Comparison of ENCODE assay signal across 10 cellular contexts in the genomic region with DNA sequence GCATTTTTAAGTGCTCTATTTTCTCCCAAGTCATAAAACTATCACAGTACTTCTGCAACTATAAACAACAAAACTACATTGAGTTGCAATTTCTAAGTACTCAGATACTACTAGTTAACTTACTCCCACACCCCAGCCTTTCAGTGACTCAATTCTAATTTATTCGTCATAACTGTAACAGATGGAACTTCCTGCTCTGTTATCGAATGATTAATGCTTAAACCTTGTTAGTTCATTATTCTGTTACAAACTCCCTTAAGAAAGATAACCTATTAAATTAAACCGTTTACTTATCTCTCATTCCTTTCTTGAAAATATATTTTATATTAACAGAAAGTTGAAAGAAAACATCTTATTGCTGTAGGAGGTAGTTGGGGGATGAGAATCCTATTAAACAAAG. TPM values are rescaled to one million over a fixed set of nuclear protein-coding genes. Genes with fewer than 3 reads are reported as not detected.
DNase-seq lines count a peak whose midpoint lies in the region; ATAC-seq, FAIRE-seq and TF ChIP-seq lines count a peak whose summit lies in the region.
"Had no signal": no experiment of that assay in that cellular context is flagged by ENCODE, and none has a peak within 500 bp of the region (broad histone marks: within the 10 kb centered on the region; RNA-seq: fewer than 3 reads in every experiment).

No MANE protein-coding gene starts in this region.

- H3K9me1 ChIP-seq in K562 (ENCODE audit: control insufficient read depth, insufficient read depth, low read length) = no peaks in the 10 kb centered on the region

- no peak overlapping the region for H3K4ac ChIP-seq in trophoblast cell (ENCODE audit: low read depth, low read length)

- peak overlapping the region; percentile 61 for H2AFZ ChIP-seq in K562 (ENCODE audit: low read depth, low read length)
- H2AFZ ChIP-seq in trophoblast cell (ENCODE audit: insufficient read depth, low read length, poor library complexity) = no peak overlapping the region

- peak; percentile 82 to 85 for ATAC-seq in A549
- ATAC-seq in GM19035 (IDR thresholded peaks at IDR 0.05; ENCODE audit: unreplicated experiment) = peak; percentile 95
- ATAC-seq in HG03095 (IDR thresholded peaks at IDR 0.05; ENCODE audit: unreplicated experiment) = peak; percentile 89
- ATAC-seq in K562 = peak; percentile 54; the same call in 2 of the 3 replicates
- ATAC-seq in upper lobe of right lung = no peak

- no peak overlapping the region for H4K8ac ChIP-seq in trophoblast cell (ENCODE audit: low read depth, low read length)

- H2AK5ac ChIP-seq in trophoblast cell (ENCODE audit: low read length) = no peak overlapping the region

- H3K4me1 ChIP-seq in A549 (peaks cover 14% of the 10 kb centered on the region), K562 (replicated peaks in 1 of 2; ENCODE audit: control insufficient read depth in 2 of 2, insufficient read depth in 2 of 2, low read length in 2 of 2) (no peaks in the 10 kb centered on the region; a peak in 1 of 5 replicates), upper lobe of right lung (no peaks in the 10 kb centered on the region), trophoblast cell (ENCODE audit: control insufficient read depth in 1 of 2, insufficient read depth in 2 of 2, low read length in 2 of 2) (no peaks in the 10 kb centered on the region)

- TF ChIP-seq CTCF in A549 (IDR thresholded peaks at IDR 0.05) (no peak), K562 (IDR thresholded peaks at IDR 0.05 in 2 of 3, conservative IDR thresholded peaks at IDR 0.05 in 1 of 3; ENCODE audit: insufficient read depth in 2 of 3, low read depth in 1 of 3, low read length in 3 of 3) (no peak), upper lobe of right lung (IDR thresholded peaks at IDR 0.05) (no peak)

- FAIRE-seq in A549 (lab: Jason Lieb, UNC) (no peak), K562 (lab: Jason Lieb, UNC) (peak; percentile 71)

- BruUV-seq in K562 (replicated peaks; lab: Mats Ljungman, UMichigan) = no TSS peak

- H3K27ac ChIP-seq in A549 = peak overlapping the region; percentile 61 to 73
- H3K27ac ChIP-seq in K562 (ENCODE audit: extremely low read depth, low read depth, low read length) = peak overlapping the region; percentile 46; the same call in 1 of the 3 replicates
- H3K27ac ChIP-seq in upper lobe of right lung = no peak overlapping the region
- no peak overlapping the region for H3K27ac ChIP-seq in trophoblast cell (ENCODE audit: low read depth, low read length)
- H3K27ac ChIP-seq: VCaP had no signal

- in situ Hi-C loops in K562 (cut with MboI) = no loop called here

- no peak overlapping the region for H2BK12ac ChIP-seq in trophoblast cell (ENCODE audit: low read length)

- H3K23ac ChIP-seq in trophoblast cell (ENCODE audit: low read length) = no peak overlapping the region

- no peaks in the 10 kb centered on the region for H3K79me2 ChIP-seq in K562 (ENCODE audit: control insufficient read depth, insufficient read depth, low read length)
- H3K79me2 ChIP-seq in trophoblast cell (ENCODE audit: control insufficient read depth, insufficient read depth, low read length, poor library complexity) = no peaks in the 10 kb centered on the region

- H3K18ac ChIP-seq in trophoblast cell (ENCODE audit: low read length) = no peak overlapping the region

- TF ChIP-seq RAD21 in A549 (conservative IDR thresholded peaks at IDR 0.05 in 1 of 2, IDR thresholded peaks at IDR 0.05 in 1 of 2) = no peak
- no peak for TF ChIP-seq RAD21 in K562 (CRISPR knock-in tag; conservative IDR thresholded peaks at IDR 0.05 in 1 of 2, IDR thresholded peaks at IDR 0.05 in 1 of 2)

- no peaks in the 10 kb centered on the region for H3K36me3 ChIP-seq in K562 (ENCODE audit: control insufficient read depth, insufficient read depth, low read length)
- H3K36me3 ChIP-seq in upper lobe of right lung = no peaks in the 10 kb centered on the region
- H3K36me3 ChIP-seq in trophoblast cell (ENCODE audit: control insufficient read depth in 1 of 2, insufficient read depth in 2 of 2, low read length in 2 of 2) = no peaks in the 10 kb centered on the region

- WGBS in A549 (ENCODE audit: missing lambda C conversion rate) = 6% methylated on average over 3 of the region's 3 CpGs
- 6% methylated on average over 3 of the region's 3 CpGs for WGBS in K562 (ENCODE audit: insufficient coverage, low coverage, missing lambda C conversion rate)
- no CpG with 5 or more reads among the region's 3 CpGs for WGBS in trophoblast cell (ENCODE audit: extremely low coverage, insufficient coverage, insufficient read length)

- no peaks in the 10 kb centered on the region for H3K79me1 ChIP-seq in trophoblast cell (ENCODE audit: low read length)

- H3K4me2 ChIP-seq in A549 (peak overlapping the region; percentile 48), K562 (ENCODE audit: insufficient read depth, low read length) (no peak overlapping the region), trophoblast cell (ENCODE audit: low read length) (no peak overlapping the region)

- no peak overlapping the region for H2BK5ac ChIP-seq in trophoblast cell (ENCODE audit: low read depth, low read length, poor library complexity)

- DNase-seq in A549 (ENCODE audit: low read depth in 1 of 2, low spot score in 1 of 2) = peak; percentile 34 to 60
- DNase-seq in K562 (ENCODE audit: extremely low read depth in 1 of 4, low spot score in 3 of 4) = peak in 3 of 4 experiments; percentile 27 to 36 (median 33)
- no peak for DNase-seq in upper lobe of right lung
- DNase-seq in trophoblast cell = no peak
- no peak for DNase-seq in stimulated activated CD4-positive, alpha-beta T cell treated with anti-CD3 and anti-CD28 coated beads, Interleukin-15, amount 100 ng/mL, for 24 hours
- DNase-seq in SKM-1 treated with dmso at 0.1 percent for 144 hours (lab: John Stamatoyannopoulos, UW; ENCODE audit: unreplicated experiment) = no peak
- DNase-seq: DND-41 had no signal

- H3K14ac ChIP-seq in trophoblast cell (ENCODE audit: low read length) = no peak overlapping the region

- H3K27me3 ChIP-seq in K562 (ENCODE audit: control insufficient read depth in 2 of 2, insufficient read depth in 2 of 2, low read length in 2 of 2) = no peaks in the 10 kb centered on the region
- H3K27me3 ChIP-seq in upper lobe of right lung = no peaks in the 10 kb centered on the region
- no peaks in the 10 kb centered on the region for H3K27me3 ChIP-seq in trophoblast cell (ENCODE audit: insufficient read depth, low read length)

- H2BK120ac ChIP-seq in trophoblast cell (ENCODE audit: insufficient read depth, low read length, poor library complexity) = no peak overlapping the region

- H3K4me3 ChIP-seq in A549 (no peak overlapping the region), K562 (no peak overlapping the region), upper lobe of right lung (no peak overlapping the region), trophoblast cell (ENCODE audit: low read depth, low read length) (no peak overlapping the region)

- POLR2A ChIA-PET in A549 (lab: Yijun Ruan, JAX) (no interaction called here), K562 (lab: Yijun Ruan, JAX) (no interaction called here)

- CTCF ChIA-PET in A549 (lab: Yijun Ruan, JAX) = no interaction called here
- CTCF ChIA-PET in K562 (lab: Yijun Ruan, JAX; ENCODE audit: low intra/inter-chr PET ratio) = interaction anchor here (0.7 kb wide), 1 partner anchor 138 kb away, joined by 3 read pairs; no protein-coding TSS in a partner anchor

- TF ChIP-seq EP300 in A549 (IDR thresholded peaks at IDR 0.05) = no peak
- no peak for TF ChIP-seq EP300 in K562 (IDR thresholded peaks at IDR 0.05; ENCODE audit: low read length)

- no peak for TF ChIP-seq POLR2A in A549 (IDR thresholded peaks at IDR 0.05; ENCODE audit: low read length)
- no peak for TF ChIP-seq POLR2A in K562 (conservative IDR thresholded peaks at IDR 0.05)

- H4K12ac ChIP-seq in trophoblast cell (ENCODE audit: low read depth, low read length) = no peak overlapping the region

- H3K9me3 ChIP-seq in A549 (no peaks in the 10 kb centered on the region), K562 (replicated peaks; ENCODE audit: control insufficient read depth, insufficient read depth, low read depth, low read length) (no peaks in the 10 kb centered on the region), upper lobe of right lung (no peaks in the 10 kb centered on the region), trophoblast cell (ENCODE audit: insufficient read depth, low read depth, low read length) (no peaks in the 10 kb centered on the region)

- H4K91ac ChIP-seq in trophoblast cell (ENCODE audit: low read depth, low read length) = no peak overlapping the region

- peak overlapping the region in 1 of 2 experiments; percentile 22; a peak in 1 of 4 replicates for H3K9ac ChIP-seq in K562 (ENCODE audit: insufficient read depth in 1 of 2, low read depth in 2 of 2, low read length in 2 of 2)
- H3K9ac ChIP-seq in trophoblast cell (ENCODE audit: low read length) = no peak overlapping the region

- no peaks in the 10 kb centered on the region for H4K20me1 ChIP-seq in K562 (replicated peaks; ENCODE audit: control insufficient read depth, insufficient read depth, low read length)

- intact Hi-C loops in K562 (cut with micrococcal nuclease) = no loop called here
- intact Hi-C loops in upper lobe of right lung (cut with DNase I) = no loop called here

RNA-seq across cellular contexts. Expression of gene TNFAIP6, which starts 17.0 kb away (rescaled TPM):
- polyA plus RNA-seq in A549 (2011; rRNA removed) (3.3 and 4.5 TPM in 2 replicates), A549 (2017; fragmentation: RNase III; extraction: RNeasy Plus Mini Kit Qiagen cat#74134 plus additional on column Dnase treatment) (2.9 to 4.5 TPM (median 4.1 TPM) in 3 replicates), K562 (2011; rRNA removed) (not detected in 2 replicates), K562 (2014; fragmentation: Illumina TruSeq; extraction: Trizol) (0.07 and 0.32 TPM in 2 replicates), K562 (2014; fragmentation: Nextera tagmentation; extraction: Ambion mirVana) (under 1 TPM; 0.08 to 0.28 TPM), K562 (2014; rRNA removed) (not detected in 2 replicates)
- 0.38 and 0.50 TPM in 2 replicates for polyA plus RNA-seq in A549 (2012; cell fraction: cytosol; rRNA removed)
- 0.56 and 0.89 TPM in 2 replicates for polyA plus RNA-seq in A549 (2012; cell fraction: nucleus; rRNA removed)
- 0.88 and 1.0 TPM in 2 replicates for polyA minus RNA-seq in A549 (2011; rRNA and poly(A)+ RNA removed)
- not detected in 2 replicates for total RNA-seq in K562 (2011; cell fraction: chromatin; rRNA removed; ENCODE audit: low replicate concordance)
- total RNA-seq in K562 (2011; cell fraction: nucleolus; rRNA removed) = not detected in 2 replicates
- total RNA-seq in K562 (2011; cell fraction: nucleoplasm; rRNA removed) = not detected in 2 replicates
- total RNA-seq in K562 (2014; rRNA removed) (not detected in 2 replicates), K562 (2014; rRNA removed; fragmentation: Illumina TruSeq; extraction: Trizol) (not detected in 2 replicates), K562 (2015; rRNA removed; fragmentation: Illumina TruSeq; extraction: Trizol) (not detected in 2 replicates), K562 (2021) (not detected in 2 replicates), upper lobe of right lung (3.0 TPM)
- not detected in 2 replicates for polyA plus RNA-seq in K562 (2011; cell fraction: cytosol; rRNA removed)
- polyA plus RNA-seq in K562 (2011; cell fraction: nucleus; rRNA removed) = not detected in 2 replicates
- 0.11 and 0.16 TPM in 2 replicates for polyA plus RNA-seq in K562 (2012)
- not detected in 2 replicates for polyA minus RNA-seq in K562 (2011; rRNA and poly(A)+ RNA removed)
- not detected in 2 replicates for polyA minus RNA-seq in K562 (2011; cell fraction: cytosol; rRNA and poly(A)+ RNA removed)
- not detected in 2 replicates for polyA minus RNA-seq in K562 (2011; cell fraction: nucleus; rRNA and poly(A)+ RNA removed)
- polyA plus RNA-seq in trophoblast cell (2013) = 0.85 and 0.90 TPM in 2 replicates

RNA-seq across cellular contexts. Expression of gene RIF1, which starts 35.3 kb away (rescaled TPM):
- polyA plus RNA-seq in A549 (2011; rRNA removed) = 24.7 and 28.7 TPM in 2 replicates
- polyA plus RNA-seq in A549 (2012; cell fraction: cytosol; rRNA removed) = 2.7 TPM in 2 replicates
- polyA plus RNA-seq in A549 (2012; cell fraction: nucleus; rRNA removed) = 3.6 and 5.7 TPM in 2 replicates
- polyA plus RNA-seq in A549 (2017; fragmentation: RNase III; extraction: RNeasy Plus Mini Kit Qiagen cat#74134 plus additional on column Dnase treatment) = 15.5 to 17.4 TPM (median 16.7 TPM) in 3 replicates
- 54.7 and 61.5 TPM in 2 replicates for polyA minus RNA-seq in A549 (2011; rRNA and poly(A)+ RNA removed)
- 125 and 339 TPM in 2 replicates for total RNA-seq in K562 (2011; cell fraction: chromatin; rRNA removed; ENCODE audit: low replicate concordance)
- 42.2 and 56.6 TPM in 2 replicates for total RNA-seq in K562 (2011; cell fraction: nucleolus; rRNA removed)
- total RNA-seq in K562 (2011; cell fraction: nucleoplasm; rRNA removed) = 119 and 205 TPM in 2 replicates
- 54.5 and 55.2 TPM in 2 replicates for total RNA-seq in K562 (2014; rRNA removed)
- total RNA-seq in K562 (2014; rRNA removed; fragmentation: Illumina TruSeq; extraction: Trizol) = 105 and 121 TPM in 2 replicates
- total RNA-seq in K562 (2015; rRNA removed; fragmentation: Illumina TruSeq; extraction: Trizol) = 99.6 and 109 TPM in 2 replicates
- total RNA-seq in K562 (2021) = 90.2 and 94.5 TPM in 2 replicates
- 33.1 and 44.2 TPM in 2 replicates for polyA plus RNA-seq in K562 (2011; rRNA removed)
- 6.4 and 12.7 TPM in 2 replicates for polyA plus RNA-seq in K562 (2011; cell fraction: cytosol; rRNA removed)
- 48.9 and 51.6 TPM in 2 replicates for polyA plus RNA-seq in K562 (2011; cell fraction: nucleus; rRNA removed)
- polyA plus RNA-seq in K562 (2012) = 20.0 and 20.4 TPM in 2 replicates
- 37.7 and 42.1 TPM in 2 replicates for polyA plus RNA-seq in K562 (2014; fragmentation: Illumina TruSeq; extraction: Trizol)
- polyA plus RNA-seq in K562 (2014; fragmentation: Nextera tagmentation; extraction: Ambion mirVana) = 10 to 100 TPM; 11.0 to 15.4 TPM
- 20.4 and 23.3 TPM in 2 replicates for polyA plus RNA-seq in K562 (2014; rRNA removed)
- 236 and 268 TPM in 2 replicates for polyA minus RNA-seq in K562 (2011; rRNA and poly(A)+ RNA removed)
- 49.4 and 73.9 TPM in 2 replicates for polyA minus RNA-seq in K562 (2011; cell fraction: cytosol; rRNA and poly(A)+ RNA removed)
- 95.9 and 175 TPM in 2 replicates for polyA minus RNA-seq in K562 (2011; cell fraction: nucleus; rRNA and poly(A)+ RNA removed)
- total RNA-seq in upper lobe of right lung = 36.4 TPM
- polyA plus RNA-seq in trophoblast cell (2013) = 16.2 TPM in 2 replicates

Comparison
In these comparisons a context has a peak if more than half of its experiments do, and no peak if none do; other contexts are left out.
1. DNase-seq: peak in A549 (2 of 2) and K562 (3 of 4); none in upper lobe of right lung (single experiment), trophoblast cell (0 of 2), stimulated activated CD4-positive, alpha-beta T cell treated with anti-CD3 and anti-CD28 coated beads, Interleukin-15, amount 100 ng/mL, for 24 hours (single experiment) and SKM-1 treated with dmso at 0.1 percent for 144 hours (single experiment).
2. H3K27ac ChIP-seq: peak in A549 (2 of 2) and K562 (single experiment); none in upper lobe of right lung (single experiment) and trophoblast cell (single experiment).
3. Of the 35 proteins assayed by ChIP-seq in both K562 and A549: peak only in K562: none; only in A549: JUNB; in both: none; in neither: 34.